Comparison of ENCODE assay signal across 1 cellular context in the genomic region with DNA sequence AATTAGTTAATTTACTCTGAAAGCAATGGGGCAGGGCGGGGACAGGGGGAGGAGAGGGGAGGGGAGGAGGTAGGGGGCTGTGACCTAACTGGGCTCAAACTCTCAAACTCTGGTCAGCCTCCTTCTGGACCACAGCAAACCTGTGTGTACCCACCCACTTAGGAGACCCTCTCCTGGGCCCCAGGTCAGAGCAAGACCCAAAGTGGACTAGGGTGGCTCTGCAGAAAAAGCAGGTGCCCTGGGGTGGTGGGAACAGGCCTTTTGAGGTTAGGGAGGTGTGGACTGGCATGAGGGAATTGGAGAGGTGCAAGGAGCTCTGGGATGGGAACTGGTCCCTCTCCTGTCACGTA.
TF ChIP-seq lines count a peak whose summit lies in the region.

No MANE protein-coding gene starts in this region.

TF ChIP-seq in H1, 55 proteins besides CTCF, POLR2A, EP300 and RAD21:
- TF ChIP-seq RNF2 (IDR thresholded peaks at IDR 0.05; ENCODE audit: borderline replicate concordance, low read depth, low read length, missing control alignments, poor library complexity, severe bottlenecking) (no peak), SP4 (IDR thresholded peaks at IDR 0.05; ENCODE audit: low read length) (no peak), CHD2 (IDR thresholded peaks at IDR 0.05; ENCODE audit: low read length) (no peak), SUZ12 (IDR thresholded peaks at IDR 0.05; ENCODE audit: low read length) (no peak), SIN3A (conservative IDR thresholded peaks at IDR 0.05 in 1 of 2, IDR thresholded peaks at IDR 0.05 in 1 of 2; ENCODE audit: low read depth in 1 of 2, low read length in 2 of 2) (no peak), ASH2L (IDR thresholded peaks at IDR 0.05; ENCODE audit: low read length) (no peak), SIRT6 (IDR thresholded peaks at IDR 0.05; ENCODE audit: low read length) (no peak), CEBPB (IDR thresholded peaks at IDR 0.05; ENCODE audit: low read depth, low read length) (no peak), TAF1 (IDR thresholded peaks at IDR 0.05; ENCODE audit: low read depth, low read length) (no peak), CREB1 (IDR thresholded peaks at IDR 0.05) (no peak), SP2 (IDR thresholded peaks at IDR 0.05; ENCODE audit: low read length) (no peak), CTBP2 (IDR thresholded peaks at IDR 0.05; ENCODE audit: borderline replicate concordance, insufficient read depth, insufficient read length, low read length) (no peak), BRCA1 (IDR thresholded peaks at IDR 0.05; ENCODE audit: low read depth, low read length) (no peak), NRF1 (IDR thresholded peaks at IDR 0.05; ENCODE audit: low read depth, low read length) (no peak), EZH2 (IDR thresholded peaks at IDR 0.05; ENCODE audit: low read depth, low read length, severe bottlenecking) (no peak)
- TF ChIP-seq, protein P1, sequence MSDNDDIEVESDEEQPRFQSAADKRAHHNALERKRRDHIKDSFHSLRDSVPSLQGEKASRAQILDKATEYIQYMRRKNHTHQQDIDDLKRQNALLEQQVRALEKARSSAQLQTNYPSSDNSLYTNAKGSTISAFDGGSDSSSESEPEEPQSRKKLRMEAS (IDR thresholded peaks at IDR 0.05), result no peak
- TF ChIP-seq, protein P2, sequence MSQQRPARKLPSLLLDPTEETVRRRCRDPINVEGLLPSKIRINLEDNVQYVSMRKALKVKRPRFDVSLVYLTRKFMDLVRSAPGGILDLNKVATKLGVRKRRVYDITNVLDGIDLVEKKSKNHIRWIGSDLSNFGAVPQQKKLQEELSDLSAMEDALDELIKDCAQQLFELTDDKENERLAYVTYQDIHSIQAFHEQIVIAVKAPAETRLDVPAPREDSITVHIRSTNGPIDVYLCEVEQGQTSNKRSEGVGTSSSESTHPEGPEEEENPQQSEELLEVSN (IDR thresholded peaks at IDR 0.05), result no peak
